ENCODE assay signal across 19 cellular contexts in the genomic region with DNA sequence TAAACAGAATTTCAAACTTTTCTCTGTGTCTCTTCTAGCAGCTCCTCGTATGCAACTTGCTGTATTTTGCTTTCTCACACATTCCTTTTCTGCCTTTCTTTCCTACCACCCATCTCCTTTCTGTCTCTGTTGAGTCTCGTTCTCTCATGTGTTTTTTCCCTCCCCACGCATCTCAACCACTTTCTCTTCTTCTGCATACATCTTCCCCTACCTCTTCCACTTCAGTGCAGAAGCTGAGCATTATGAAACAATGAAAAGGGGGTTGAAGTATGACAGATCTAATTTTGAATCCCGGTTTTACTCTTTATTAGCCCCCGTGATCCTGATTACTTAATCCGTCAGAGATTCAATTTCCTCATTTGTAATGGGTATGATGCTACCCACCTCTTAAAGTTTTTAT. TPM values are rescaled to one million over a fixed set of nuclear protein-coding genes. Genes with fewer than 3 reads are reported as not detected.
DNase-seq lines count a peak whose midpoint lies in the region; ATAC-seq and TF ChIP-seq lines count a peak whose summit lies in the region.
"Had no signal": no experiment of that assay in that cellular context is flagged by ENCODE, and none has a peak within 500 bp of the region (broad histone marks: within the 10 kb centered on the region; RNA-seq: fewer than 3 reads in every experiment).

No MANE protein-coding gene starts in this region.

- H4K20me1 ChIP-seq in OCI-LY7 (ENCODE audit: insufficient read depth, low read length), result no peaks in the 10 kb centered on the region

- H3K4me1 ChIP-seq in OCI-LY7 (ENCODE audit: insufficient read depth, low read length, poor library complexity, severe bottlenecking), result peaks cover 52% of the 10 kb centered on the region
- no peaks in the 10 kb centered on the region for H3K4me1 ChIP-seq in Peyer's patch

- peaks cover 48% of the 10 kb centered on the region for H3K79me2 ChIP-seq in OCI-LY7 (ENCODE audit: insufficient read depth, low read depth, low read length)

- H3K9me3 Mint-ChIP-seq in activated CD8-positive, alpha-beta T cell treated with anti-CD3 and anti-CD28 coated beads for 36 hours, result no peaks in the 10 kb centered on the region
- H3K9me3 Mint-ChIP-seq in activated CD8-positive, alpha-beta T cell treated with anti-CD3 and anti-CD28 coated beads, Interleukin-2, amount 10 ng/mL, durations not matched to agents 7 days and 5 days (ENCODE audit: insufficient read depth), result no peaks in the 10 kb centered on the region
- no peaks in the 10 kb centered on the region for H3K9me3 Mint-ChIP-seq in CD14-positive monocyte
- H3K9me3 Mint-ChIP-seq in dendritic cell treated with granulocyte-macrophage colony-stimulating factor and Interleukin-4, amounts not matched to agents 40 ng/mL and 50 ng/mL, for 4 days, result no peaks in the 10 kb centered on the region
- H3K9me3 Mint-ChIP-seq: CD4-positive, CD25-positive, alpha-beta regulatory T cell; GM23338 had no signal

- H3K27me3 ChIP-seq in Peyer's patch, result no peaks in the 10 kb centered on the region

- peak overlapping the region; percentile 77 for H3K27ac Mint-ChIP-seq in activated CD8-positive, alpha-beta T cell treated with anti-CD3 and anti-CD28 coated beads for 36 hours
- no peak overlapping the region for H3K27ac Mint-ChIP-seq in activated CD8-positive, alpha-beta T cell treated with anti-CD3 and anti-CD28 coated beads, Interleukin-2, amount 10 ng/mL, durations not matched to agents 7 days and 5 days
- H3K27ac Mint-ChIP-seq in CD14-positive monocyte, result peak overlapping the region in 4 of 7 donors; percentile 18 to 42 (median 20)
- no peak overlapping the region for H3K27ac Mint-ChIP-seq in dendritic cell treated with granulocyte-macrophage colony-stimulating factor and Interleukin-4, amounts not matched to agents 40 ng/mL and 50 ng/mL, for 4 days
- H3K27ac Mint-ChIP-seq: GM23338 had no signal

- CTCF ChIA-PET in activated CD8-positive, alpha-beta T cell treated with anti-CD3 and anti-CD28 coated beads for 36 hours (lab: Charles Lee), result no interaction called here
- CTCF ChIA-PET in activated CD8-positive, alpha-beta T cell treated with anti-CD3 and anti-CD28 coated beads, Interleukin-2, amount 10 ng/mL, durations not matched to agents 7 days and 5 days (lab: Charles Lee), result interaction anchor here (1.0 kb wide), 1 partner anchor 52 kb away, joined by 4 read pairs; no protein-coding TSS in a partner anchor
- CTCF ChIA-PET in OCI-LY7 (lab: Charles Lee; ENCODE audit: unreplicated experiment), result interaction anchor here (0.6 kb wide), 1 partner anchor 159 kb away, joined by 4 read pairs; no protein-coding TSS in a partner anchor

- H3K36me3 Mint-ChIP-seq in activated CD8-positive, alpha-beta T cell treated with anti-CD3 and anti-CD28 coated beads for 36 hours (ENCODE audit: low read depth), result peaks cover 32% of the 10 kb centered on the region
- no peaks in the 10 kb centered on the region for H3K36me3 Mint-ChIP-seq in activated CD8-positive, alpha-beta T cell treated with anti-CD3 and anti-CD28 coated beads, Interleukin-2, amount 10 ng/mL, durations not matched to agents 7 days and 5 days (ENCODE audit: low read depth)
- H3K36me3 Mint-ChIP-seq in CD14-positive monocyte, result peaks cover 2 to 6% of the 10 kb centered on the region in 2 donors
- no peaks in the 10 kb centered on the region for H3K36me3 Mint-ChIP-seq in dendritic cell treated with granulocyte-macrophage colony-stimulating factor and Interleukin-4, amounts not matched to agents 40 ng/mL and 50 ng/mL, for 4 days (ENCODE audit: low read depth)
- H3K36me3 Mint-ChIP-seq: CD4-positive, CD25-positive, alpha-beta regulatory T cell had no signal

- peaks cover 65% of the 10 kb centered on the region for H3K4me1 Mint-ChIP-seq in activated CD8-positive, alpha-beta T cell treated with anti-CD3 and anti-CD28 coated beads for 36 hours (ENCODE audit: low read depth)
- peaks cover 28% of the 10 kb centered on the region for H3K4me1 Mint-ChIP-seq in activated CD8-positive, alpha-beta T cell treated with anti-CD3 and anti-CD28 coated beads, Interleukin-2, amount 10 ng/mL, durations not matched to agents 7 days and 5 days (ENCODE audit: low read depth)
- peaks cover 44% of the 10 kb centered on the region for H3K4me1 Mint-ChIP-seq in CD14-positive monocyte
- peaks cover 49% of the 10 kb centered on the region for H3K4me1 Mint-ChIP-seq in dendritic cell treated with granulocyte-macrophage colony-stimulating factor and Interleukin-4, amounts not matched to agents 40 ng/mL and 50 ng/mL, for 4 days (ENCODE audit: low read depth)

- intact Hi-C loops in activated CD8-positive, alpha-beta T cell treated with anti-CD3 and anti-CD28 coated beads for 36 hours (cut with micrococcal nuclease), result no loop called here
- intact Hi-C loops in CD14-positive monocyte (cut with micrococcal nuclease), result no loop called here
- intact Hi-C loops in OCI-LY7 (cut with micrococcal nuclease; ENCODE audit: unreplicated experiment), result loop anchor here (2.0 kb wide), 1 partner anchor 14 kb away; no protein-coding TSS in a partner anchor
- intact Hi-C loops in dendritic cell treated with granulocyte-macrophage colony-stimulating factor and Interleukin-4, amounts not matched to agents 40 ng/mL and 50 ng/mL, for 4 days (cut with micrococcal nuclease), result no loop called here

- H3K4me2 ChIP-seq in OCI-LY7 (ENCODE audit: low read length), result peak overlapping the region; percentile 46
- H3K4me2 ChIP-seq: GM23338 had no signal

- peak overlapping the region; percentile 68 for H3K4me3 Mint-ChIP-seq in activated CD8-positive, alpha-beta T cell treated with anti-CD3 and anti-CD28 coated beads for 36 hours
- no peak overlapping the region for H3K4me3 Mint-ChIP-seq in activated CD8-positive, alpha-beta T cell treated with anti-CD3 and anti-CD28 coated beads, Interleukin-2, amount 10 ng/mL, durations not matched to agents 7 days and 5 days
- H3K4me3 Mint-ChIP-seq in CD14-positive monocyte, result peak overlapping the region in 1 of 2 donors; percentile 68
- peak overlapping the region; percentile 0 for H3K4me3 Mint-ChIP-seq in dendritic cell treated with granulocyte-macrophage colony-stimulating factor and Interleukin-4, amounts not matched to agents 40 ng/mL and 50 ng/mL, for 4 days
- H3K4me3 Mint-ChIP-seq: GM23338 had no signal

- H3K27ac ChIP-seq in OCI-LY7 (ENCODE audit: low read depth, low read length, poor library complexity, severe bottlenecking) (no peak overlapping the region), Peyer's patch (no peak overlapping the region)
- H3K27ac ChIP-seq: HL-60 had no signal

- TF ChIP-seq POLR2A in Peyer's patch (IDR thresholded peaks at IDR 0.05), result no peak

- no peaks in the 10 kb centered on the region for H3K27me3 Mint-ChIP-seq in activated CD8-positive, alpha-beta T cell treated with anti-CD3 and anti-CD28 coated beads for 36 hours
- no peaks in the 10 kb centered on the region for H3K27me3 Mint-ChIP-seq in activated CD8-positive, alpha-beta T cell treated with anti-CD3 and anti-CD28 coated beads, Interleukin-2, amount 10 ng/mL, durations not matched to agents 7 days and 5 days (ENCODE audit: low read depth)
- no peaks in the 10 kb centered on the region for H3K27me3 Mint-ChIP-seq in CD14-positive monocyte (ENCODE audit: low read depth in 3 of 3)
- no peaks in the 10 kb centered on the region for H3K27me3 Mint-ChIP-seq in dendritic cell treated with granulocyte-macrophage colony-stimulating factor and Interleukin-4, amounts not matched to agents 40 ng/mL and 50 ng/mL, for 4 days
- H3K27me3 Mint-ChIP-seq: CD4-positive, CD25-positive, alpha-beta regulatory T cell had no signal

- H3K36me3 ChIP-seq in OCI-LY7 (ENCODE audit: insufficient read depth, low read length) (peaks cover 7% of the 10 kb centered on the region; the same call in 1 of the 2 replicates), Peyer's patch (no peaks in the 10 kb centered on the region)

- H2AFZ ChIP-seq in OCI-LY7 (ENCODE audit: low read length), result no peak overlapping the region
- H2AFZ ChIP-seq: GM23338 had no signal

- BruUV-seq in OCI-LY7 (replicated peaks; lab: Mats Ljungman, UMichigan), result no TSS peak

- POLR2A ChIA-PET in activated CD8-positive, alpha-beta T cell treated with anti-CD3 and anti-CD28 coated beads for 36 hours (lab: Charles Lee), result interaction anchor here (0.6 to 1.5 kb wide), 2 partner anchors 79 to 431 kb away, joined by 3 to 4 read pairs; partner anchors contain the start of gene AP1AR
- POLR2A ChIA-PET in activated CD8-positive, alpha-beta T cell treated with anti-CD3 and anti-CD28 coated beads, Interleukin-2, amount 10 ng/mL, durations not matched to agents 7 days and 5 days (lab: Charles Lee), result no interaction called here
- POLR2A ChIA-PET in OCI-LY7 (lab: Charles Lee), result interaction anchor here (1.0 to 7.1 kb wide), 3 partner anchors 10 to 49 kb away, joined by 4 to 37 read pairs (median 5); no protein-coding TSS in a partner anchor

- no peak for TF ChIP-seq CTCF in activated CD8-positive, alpha-beta T cell treated with anti-CD3 and anti-CD28 coated beads for 36 hours (IDR thresholded peaks at IDR 0.05)
- no peak for TF ChIP-seq CTCF in CD14-positive monocyte (IDR thresholded peaks at IDR 0.05)
- no peak for TF ChIP-seq CTCF in OCI-LY7 (conservative IDR thresholded peaks at IDR 0.05; ENCODE audit: low read length)
- TF ChIP-seq CTCF in Peyer's patch (IDR thresholded peaks at IDR 0.05), result no peak

- no peak for DNase-seq in activated CD8-positive, alpha-beta T cell treated with anti-CD3 and anti-CD28 coated beads for 36 hours
- no peak for DNase-seq in activated CD8-positive, alpha-beta T cell treated with anti-CD3 and anti-CD28 coated beads, Interleukin-2, amount 10 ng/mL, durations not matched to agents 7 days and 5 days
- no peak for DNase-seq in CD14-positive monocyte (ENCODE audit: low spot score)
- no peak for DNase-seq in OCI-LY7 (ENCODE audit: low spot score)
- DNase-seq in Peyer's patch, result no peak
- DNase-seq in germinal center (ENCODE audit: low spot score), result no peak
- DNase-seq: CD4-positive, CD25-positive, alpha-beta regulatory T cell; DND-41; GF-D8; KBM-7; NCI-H1048; NCI-H2227 treated with DMSO at 0.1 percent for 48 hours; NCI-H526; SIG-M5 had no signal

- ATAC-seq in activated CD8-positive, alpha-beta T cell treated with anti-CD3 and anti-CD28 coated beads for 36 hours, result peak; percentile 48
- no peak for ATAC-seq in activated CD8-positive, alpha-beta T cell treated with anti-CD3 and anti-CD28 coated beads, Interleukin-2, amount 10 ng/mL, durations not matched to agents 7 days and 5 days
- no peak for ATAC-seq in GM21717 (IDR thresholded peaks at IDR 0.05; ENCODE audit: unreplicated experiment)
- ATAC-seq: GM23338 had no signal

- no peaks in the 10 kb centered on the region for H3K9me2 ChIP-seq in OCI-LY7 (ENCODE audit: insufficient read depth, low read length)

- H3K4me3 ChIP-seq in OCI-LY7 (ENCODE audit: low read depth, low read length, poor library complexity, severe bottlenecking) (no peak overlapping the region), Peyer's patch (no peak overlapping the region)
- H3K4me3 ChIP-seq: GM23338 had no signal

- H3K9me3 ChIP-seq in OCI-LY7 (ENCODE audit: low read length) (no peaks in the 10 kb centered on the region), Peyer's patch (no peaks in the 10 kb centered on the region)

RNA-seq across cellular contexts. Expression of gene FAM241A, which starts 7.2 kb away (rescaled TPM):
- 1 to 10 TPM; 4.1 to 4.5 TPM for total RNA-seq in activated CD8-positive, alpha-beta T cell treated with anti-CD3 and anti-CD28 coated beads for 36 hours
- total RNA-seq in activated CD8-positive, alpha-beta T cell treated with anti-CD3 and anti-CD28 coated beads, Interleukin-2, amount 10 ng/mL, durations not matched to agents 7 days and 5 days, result 1 to 10 TPM; 1.2 to 1.3 TPM
- polyA plus RNA-seq in CD14-positive monocyte, result 1 to 10 TPM; 4.8 to 5.5 TPM
- total RNA-seq in OCI-LY7 (2014; rRNA removed; shearing (Covaris generic)), result 2.1 and 2.5 TPM in 2 replicates
- total RNA-seq in OCI-LY7 (2022) (9.5 and 10.5 TPM in 2 replicates), Peyer's patch (1 to 10 TPM in 2 of 4 donors, under 1 TPM in 2; 0.47 to 2.5 (median 1.2) TPM)
- total RNA-seq: M059J had no signal

Comparison
In these comparisons a context has a peak if more than half of its experiments do, and no peak if none do; other contexts are left out.
1. H3K27ac Mint-ChIP-seq: peak in activated CD8-positive, alpha-beta T cell treated with anti-CD3 and anti-CD28 coated beads for 36 hours (single experiment) and CD14-positive monocyte (4 of 7); none in activated CD8-positive, alpha-beta T cell treated with anti-CD3 and anti-CD28 coated beads, Interleukin-2, amount 10 ng/mL, durations not matched to agents 7 days and 5 days (single experiment) and dendritic cell treated with granulocyte-macrophage colony-stimulating factor and Interleukin-4, amounts not matched to agents 40 ng/mL and 50 ng/mL, for 4 days (single experiment).